1 cellular context compared by ENCODE assay signal in the genomic region with DNA sequence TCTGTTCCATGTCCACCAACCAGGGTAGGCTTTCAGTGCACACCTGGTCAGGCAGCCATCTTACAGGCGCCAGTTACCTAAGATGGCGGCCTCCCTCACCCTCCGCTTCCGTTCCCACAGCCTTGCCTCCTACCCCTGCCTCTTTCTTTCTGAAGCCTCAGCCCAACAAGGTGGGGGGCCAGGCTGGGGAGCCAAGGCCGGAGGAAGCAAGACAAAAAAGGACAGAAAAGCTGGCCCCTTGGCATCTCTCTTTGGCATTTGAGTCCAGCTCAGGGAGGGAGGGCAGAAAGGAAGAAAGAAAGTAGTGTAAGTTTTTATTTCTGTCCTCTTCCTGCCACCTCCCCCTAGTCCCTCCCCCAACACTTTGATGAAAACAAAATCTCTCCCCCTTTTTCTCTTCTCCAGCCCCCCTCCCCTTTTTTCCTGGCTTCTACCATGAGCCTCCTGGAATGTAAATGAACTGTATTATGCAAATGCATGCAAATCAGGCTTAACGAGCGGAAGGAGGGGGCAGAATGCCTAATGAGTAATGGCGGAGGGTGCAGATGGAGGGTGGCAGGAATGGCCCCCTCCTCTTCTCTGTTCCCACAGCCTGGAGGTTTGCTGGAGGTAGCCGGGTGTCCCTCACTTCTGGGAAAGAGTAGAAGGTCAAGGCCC.
TF ChIP-seq lines count a peak whose summit lies in the region.

No MANE protein-coding gene starts in this region.

TF ChIP-seq in GM23338, 12 proteins besides CTCF, POLR2A, EP300 and RAD21 (continued from another document):
- TF ChIP-seq, protein P1, sequence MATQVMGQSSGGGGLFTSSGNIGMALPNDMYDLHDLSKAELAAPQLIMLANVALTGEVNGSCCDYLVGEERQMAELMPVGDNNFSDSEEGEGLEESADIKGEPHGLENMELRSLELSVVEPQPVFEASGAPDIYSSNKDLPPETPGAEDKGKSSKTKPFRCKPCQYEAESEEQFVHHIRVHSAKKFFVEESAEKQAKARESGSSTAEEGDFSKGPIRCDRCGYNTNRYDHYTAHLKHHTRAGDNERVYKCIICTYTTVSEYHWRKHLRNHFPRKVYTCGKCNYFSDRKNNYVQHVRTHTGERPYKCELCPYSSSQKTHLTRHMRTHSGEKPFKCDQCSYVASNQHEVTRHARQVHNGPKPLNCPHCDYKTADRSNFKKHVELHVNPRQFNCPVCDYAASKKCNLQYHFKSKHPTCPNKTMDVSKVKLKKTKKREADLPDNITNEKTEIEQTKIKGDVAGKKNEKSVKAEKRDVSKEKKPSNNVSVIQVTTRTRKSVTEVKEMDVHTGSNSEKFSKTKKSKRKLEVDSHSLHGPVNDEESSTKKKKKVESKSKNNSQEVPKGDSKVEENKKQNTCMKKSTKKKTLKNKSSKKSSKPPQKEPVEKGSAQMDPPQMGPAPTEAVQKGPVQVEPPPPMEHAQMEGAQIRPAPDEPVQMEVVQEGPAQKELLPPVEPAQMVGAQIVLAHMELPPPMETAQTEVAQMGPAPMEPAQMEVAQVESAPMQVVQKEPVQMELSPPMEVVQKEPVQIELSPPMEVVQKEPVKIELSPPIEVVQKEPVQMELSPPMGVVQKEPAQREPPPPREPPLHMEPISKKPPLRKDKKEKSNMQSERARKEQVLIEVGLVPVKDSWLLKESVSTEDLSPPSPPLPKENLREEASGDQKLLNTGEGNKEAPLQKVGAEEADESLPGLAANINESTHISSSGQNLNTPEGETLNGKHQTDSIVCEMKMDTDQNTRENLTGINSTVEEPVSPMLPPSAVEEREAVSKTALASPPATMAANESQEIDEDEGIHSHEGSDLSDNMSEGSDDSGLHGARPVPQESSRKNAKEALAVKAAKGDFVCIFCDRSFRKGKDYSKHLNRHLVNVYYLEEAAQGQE (IDR thresholded peaks at IDR 0.05; ENCODE audit: unreplicated experiment) = no peak
